8 cellular contexts compared by ENCODE assay signal in genomic region chr12:91381309-91381804, GRCh38.
A peak's percentile ranks its signal among the peaks of the same experiment; 100 is the strongest.
DNase-seq lines count a peak whose midpoint lies in the region; ATAC-seq, FAIRE-seq and TF ChIP-seq lines count a peak whose summit lies in the region.

No MANE protein-coding gene starts in this region.

- peak overlapping the region; percentile 27 for H3K27ac Mint-ChIP-seq in central memory CD8-positive, alpha-beta T cell (ENCODE audit: low read depth)

- no peak overlapping the region for H3K4me3 Mint-ChIP-seq in central memory CD8-positive, alpha-beta T cell

- H3K4me3 ChIP-seq in skeletal muscle satellite cell (ENCODE audit: low read length), result peak overlapping the region; percentile 69

- no peaks in the 10 kb centered on the region for H3K27me3 ChIP-seq in skeletal muscle satellite cell (ENCODE audit: control insufficient read depth, insufficient read depth, low read length)

- H3K36me3 Mint-ChIP-seq in central memory CD8-positive, alpha-beta T cell (ENCODE audit: insufficient read depth), result peaks cover 2% of the 10 kb centered on the region

- DNase-seq in A172 (ENCODE audit: low spot score), result peak; percentile 61
- DNase-seq in GM12892 (ENCODE audit: insufficient read length), result no peak
- peak; percentile 99 for DNase-seq in NCI-H748 (lab: John Stamatoyannopoulos, UW; ENCODE audit: unreplicated experiment)
- DNase-seq in central memory CD8-positive, alpha-beta T cell (ENCODE audit: low spot score in 2 of 2), result no peak
- DNase-seq in iPS-NIHi7 (ENCODE audit: extremely low spot score), result peak; percentile 88
- no peak for DNase-seq in NCI-H510A (lab: John Stamatoyannopoulos, UW)

- no peaks in the 10 kb centered on the region for H3K9me3 Mint-ChIP-seq in central memory CD8-positive, alpha-beta T cell

- H3K36me3 ChIP-seq in skeletal muscle satellite cell (ENCODE audit: insufficient read depth, low read length), result no peaks in the 10 kb centered on the region

- peak; percentile 71 for ATAC-seq in HG02943 (IDR thresholded peaks at IDR 0.05; ENCODE audit: low read depth, unreplicated experiment)
- no peak for ATAC-seq in central memory CD8-positive, alpha-beta T cell (replicated peaks; ENCODE audit: extremely low read depth, poor library complexity, severe bottlenecking)

- H3K9ac ChIP-seq in skeletal muscle satellite cell (ENCODE audit: low read depth, low read length), result peak overlapping the region; percentile 79

- TF ChIP-seq POLR2A in GM12892 (IDR thresholded peaks at IDR 0.05; ENCODE audit: low read depth, low read length), result no peak

- peak; percentile 57 for FAIRE-seq in GM12892 (lab: Jason Lieb, UNC)

- H3K27me3 Mint-ChIP-seq in central memory CD8-positive, alpha-beta T cell, result peaks cover 26% of the 10 kb centered on the region

- peaks cover 6% of the 10 kb centered on the region for H3K4me1 Mint-ChIP-seq in central memory CD8-positive, alpha-beta T cell

- no peaks in the 10 kb centered on the region for H3K9me3 ChIP-seq in skeletal muscle satellite cell (replicated peaks; ENCODE audit: low read length)

- peaks cover 13% of the 10 kb centered on the region for H3K4me1 ChIP-seq in skeletal muscle satellite cell (ENCODE audit: control insufficient read depth, insufficient read depth, low read length)

- H3K4me2 ChIP-seq in skeletal muscle satellite cell (ENCODE audit: low read length), result peak overlapping the region; percentile 92

Comparison
In these comparisons a context has a peak if more than half of its experiments do, and no peak if none do; other contexts are left out.
1. DNase-seq: peak in A172 (single experiment), NCI-H748 (single experiment) and iPS-NIHi7 (single experiment); none in GM12892 (single experiment), central memory CD8-positive, alpha-beta T cell (0 of 2) and NCI-H510A (single experiment).